Comparison of ENCODE assay signal across 25 cellular contexts in genomic region chr7:151148319-151149259, GRCh38. TPM values are rescaled to one million over a fixed set of nuclear protein-coding genes. Genes with fewer than 3 reads are reported as not detected.
"Had no signal": no experiment of that assay in that cellular context is flagged by ENCODE, and none has a peak within 500 bp of the region (broad histone marks: within the 10 kb centered on the region; RNA-seq: fewer than 3 reads in every experiment).

No MANE protein-coding gene starts in this region.

- H3K9me3 ChIP-seq: prostate gland, right atrium auricular region had no signal

- H3K27ac Mint-ChIP-seq: activated CD4-positive, alpha-beta T cell treated with anti-CD3 and anti-CD28 coated beads for 36 hours; activated naive CD4-positive, alpha-beta T cell treated with anti-CD3 and anti-CD28 coated beads, Interleukin-2, amount 50 U/mL, for 72 hours; stimulated activated naive CD8-positive, alpha-beta T cell treated with anti-CD3 and anti-CD28 coated beads, Interleukin-15, amount 100 ng/mL, for 72 hours; type B pancreatic cell had no signal

- H3K4me3 Mint-ChIP-seq: activated CD4-positive, alpha-beta T cell treated with anti-CD3 and anti-CD28 coated beads for 36 hours; nephron; stimulated activated naive CD8-positive, alpha-beta T cell treated with anti-CD3 and anti-CD28 coated beads, Interleukin-15, amount 100 ng/mL, for 72 hours; type B pancreatic cell had no signal

- ATAC-seq: activated CD4-positive, alpha-beta T cell treated with anti-CD3 and anti-CD28 coated beads for 36 hours; stimulated activated naive CD8-positive, alpha-beta T cell treated with anti-CD3 and anti-CD28 coated beads, Interleukin-15, amount 100 ng/mL, for 72 hours had no signal

- H3K4me1 ChIP-seq: prostate gland had no signal

- H3K27ac ChIP-seq: epithelial cell of prostate, prostate gland, right atrium auricular region had no signal

- H3K9me3 Mint-ChIP-seq: activated naive CD4-positive, alpha-beta T cell treated with anti-CD3 and anti-CD28 coated beads, Interleukin-2, amount 50 U/mL, for 72 hours; nephron; stimulated activated naive CD8-positive, alpha-beta T cell treated with anti-CD3 and anti-CD28 coated beads, Interleukin-15, amount 100 ng/mL, for 72 hours; type B pancreatic cell had no signal

- H3K36me3 Mint-ChIP-seq: activated naive CD4-positive, alpha-beta T cell treated with anti-CD3 and anti-CD28 coated beads, Interleukin-2, amount 50 U/mL, for 72 hours had no signal

- H3K27me3 ChIP-seq: right atrium auricular region had no signal

- H3K4me1 Mint-ChIP-seq: activated CD4-positive, alpha-beta T cell treated with anti-CD3 and anti-CD28 coated beads for 36 hours; stimulated activated naive CD8-positive, alpha-beta T cell treated with anti-CD3 and anti-CD28 coated beads, Interleukin-15, amount 100 ng/mL, for 72 hours had no signal

- H3K4me3 ChIP-seq: prostate gland, right atrium auricular region had no signal

- DNase-seq: activated CD4-positive, alpha-beta T cell treated with anti-CD3 and anti-CD28 coated beads for 36 hours; activated CD4-positive, alpha-beta T cell treated with anti-CD3 and anti-CD28 coated beads, Interleukin-2, amount 50 U/mL, for 48 hours; activated effector memory CD4-positive, alpha-beta T cell treated with Interleukin-2 at 50 U/mL for 16 hours; cerebellar nuclear complex; dermis blood vessel endothelial cell; effector memory CD4-positive, alpha-beta T cell; foreskin fibroblast; midbrain; stimulated activated CD4-positive, alpha-beta T cell treated with anti-CD3 and anti-CD28 coated beads, Interleukin-2, amount 100 ng/mL, for 48 hours; SW 1271; T-helper 2 cell had no signal

RNA-seq across cellular contexts. Expression of gene GBX1, which starts 18.9 kb away (rescaled TPM):
- total RNA-seq: bronchial epithelial cell, dermis blood vessel endothelial cell, glomerular endothelial cell, left lobe of liver, lung microvascular endothelial cell, osteoblast, prostate gland, right atrium auricular region, skeletal muscle tissue, temporal lobe had no signal

RNA-seq across cellular contexts. Expression of gene ASB10, which starts 38.5 kb away (rescaled TPM):
- total RNA-seq: activated CD4-positive, alpha-beta T cell treated with anti-CD3 and anti-CD28 coated beads for 36 hours; activated naive CD4-positive, alpha-beta T cell treated with anti-CD3 and anti-CD28 coated beads, Interleukin-2, amount 50 U/mL, for 72 hours; bronchial epithelial cell; dermis blood vessel endothelial cell; glomerular endothelial cell; left lobe of liver; lung microvascular endothelial cell; osteoblast; prostate gland; temporal lobe had no signal
